16 cellular contexts compared by ENCODE assay signal in the genomic region with DNA sequence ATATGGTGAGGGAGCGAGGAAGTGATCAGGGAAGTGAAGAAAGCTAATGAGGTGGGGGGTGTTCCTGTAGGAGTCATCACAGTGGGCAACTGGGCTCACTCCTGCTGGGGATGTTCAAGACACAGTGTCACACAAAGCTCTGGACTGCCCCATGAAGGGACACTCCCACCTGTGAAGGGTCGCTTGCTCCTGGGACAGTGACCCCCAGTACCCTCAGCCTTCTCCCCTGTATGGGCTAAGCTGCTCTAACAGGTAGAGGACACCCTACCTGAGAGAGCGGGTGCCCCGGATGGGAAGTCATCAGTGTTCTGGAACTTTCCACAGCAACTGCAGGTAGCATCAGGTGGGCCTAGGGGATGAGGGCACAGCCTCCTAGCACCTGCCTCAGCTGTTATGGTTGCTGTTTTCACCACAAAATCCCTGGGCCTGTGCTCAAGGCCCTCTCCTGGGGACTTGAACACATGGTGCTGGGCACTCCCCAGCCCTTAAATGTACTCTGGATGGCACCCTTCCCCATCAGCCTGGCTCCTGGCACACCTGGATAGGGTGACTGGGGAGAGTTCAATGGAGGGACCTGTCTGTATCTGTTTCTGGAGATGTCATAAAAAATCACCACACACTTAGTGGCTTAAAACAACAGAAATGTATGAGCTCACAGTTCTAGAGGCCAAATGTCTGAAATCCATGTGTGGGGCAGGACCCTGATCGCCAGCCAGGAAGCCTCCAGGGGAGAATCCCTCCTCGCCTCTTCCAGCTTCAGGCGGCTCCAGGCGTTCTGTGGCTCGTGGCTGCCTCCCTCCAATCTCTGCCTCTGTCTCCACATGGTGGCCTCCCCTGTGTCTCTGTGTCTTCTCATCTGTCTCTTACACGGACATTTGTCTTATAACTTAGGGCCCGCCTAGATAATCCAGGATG.
A peak's percentile ranks its signal among the peaks of the same experiment; 100 is the strongest.
DNase-seq lines count a peak whose midpoint lies in the region; ATAC-seq, FAIRE-seq and TF ChIP-seq lines count a peak whose summit lies in the region.
"Had no signal": no experiment of that assay in that cellular context is flagged by ENCODE, and none has a peak within 500 bp of the region (broad histone marks: within the 10 kb centered on the region; RNA-seq: fewer than 3 reads in every experiment).

No MANE protein-coding gene starts in this region.

- peaks cover 5% of the 10 kb centered on the region; the same call in 1 of the 2 replicates for H3F3A ChIP-seq in GM23248 (ENCODE audit: insufficient read depth)

- 65 to 74% methylated on average over 11 of the region's 11 CpGs for whole genome bisulfite sequencing in GM23248 (ENCODE audit: low coverage in 1 of 2, low lambda C conversion rate in 2 of 2, missing lambda C conversion rate in 2 of 2), 2 experiments

- H3K36me3 Mint-ChIP-seq in T-helper 17 cell (ENCODE audit: low read depth), result no peaks in the 10 kb centered on the region
- H3K36me3 Mint-ChIP-seq in activated CD4-positive, alpha-beta T cell treated with anti-CD3 and anti-CD28 coated beads, Interleukin-2, amount 10 ng/mL, durations not matched to agents 24 days and 14 days (ENCODE audit: low read depth), result no peaks in the 10 kb centered on the region
- H3K36me3 Mint-ChIP-seq: activated naive CD4-positive, alpha-beta T cell treated with anti-CD3 and anti-CD28 coated beads, Interleukin-2, amount 10 ng/mL, durations not matched to agents 7 days and 5 days; type B pancreatic cell had no signal

- no peaks in the 10 kb centered on the region for H3K36me3 ChIP-seq in GM23248 (ENCODE audit: low read depth)
- no peaks in the 10 kb centered on the region for H3K36me3 ChIP-seq in right atrium auricular region
- H3K36me3 ChIP-seq in gastrocnemius medialis, result no peaks in the 10 kb centered on the region
- H3K36me3 ChIP-seq: ovary had no signal

- H3K9me3 Mint-ChIP-seq in activated CD4-positive, alpha-beta T cell treated with anti-CD3 and anti-CD28 coated beads, Interleukin-2, amount 10 ng/mL, durations not matched to agents 24 days and 14 days, result no peaks in the 10 kb centered on the region
- H3K9me3 Mint-ChIP-seq: activated naive CD4-positive, alpha-beta T cell treated with anti-CD3 and anti-CD28 coated beads, Interleukin-2, amount 10 ng/mL, durations not matched to agents 7 days and 5 days; central memory CD8-positive, alpha-beta T cell; type B pancreatic cell had no signal

- H3K4me1 Mint-ChIP-seq in T-helper 17 cell, result no peaks in the 10 kb centered on the region
- H3K4me1 Mint-ChIP-seq in activated CD4-positive, alpha-beta T cell treated with anti-CD3 and anti-CD28 coated beads, Interleukin-2, amount 10 ng/mL, durations not matched to agents 24 days and 14 days, result peaks cover 3% of the 10 kb centered on the region
- H3K4me1 Mint-ChIP-seq: activated naive CD4-positive, alpha-beta T cell treated with anti-CD3 and anti-CD28 coated beads, Interleukin-2, amount 10 ng/mL, durations not matched to agents 7 days and 5 days had no signal

- H3K9me2 ChIP-seq in GM23248 (ENCODE audit: insufficient read depth), result no peaks in the 10 kb centered on the region

- no peaks in the 10 kb centered on the region for H3K27me3 ChIP-seq in GM23248 (replicated peaks; ENCODE audit: insufficient read depth)
- H3K27me3 ChIP-seq in right atrium auricular region, result no peaks in the 10 kb centered on the region
- no peaks in the 10 kb centered on the region for H3K27me3 ChIP-seq in gastrocnemius medialis
- H3K27me3 ChIP-seq: ovary had no signal

- H2AFZ ChIP-seq in GM23248, result peak overlapping the region; percentile 12; the same call in 1 of the 2 replicates

- H3K4me3 ChIP-seq in GM23248 (no peak overlapping the region), astrocyte of the spinal cord (ENCODE audit: low read depth, low read length) (no peak overlapping the region), right atrium auricular region (no peak overlapping the region), gastrocnemius medialis (no peak overlapping the region)
- H3K4me3 ChIP-seq: ovary had no signal

- no peak overlapping the region for H3K27ac ChIP-seq in GM23248
- H3K27ac ChIP-seq in right atrium auricular region, result no peak overlapping the region
- peak overlapping the region in 1 of 4 donors; percentile 24 for H3K27ac ChIP-seq in gastrocnemius medialis
- H3K27ac ChIP-seq: epithelial cell of prostate, ovary had no signal

- no peak for TF ChIP-seq CTCF in astrocyte of the spinal cord (IDR thresholded peaks at IDR 0.05; ENCODE audit: low read depth, low read length)
- no peak for TF ChIP-seq CTCF in right atrium auricular region (IDR thresholded peaks at IDR 0.05)
- no peak for TF ChIP-seq CTCF in gastrocnemius medialis (IDR thresholded peaks at IDR 0.05 in 4 of 5, conservative IDR thresholded peaks at IDR 0.05 in 1 of 5)

- H3K4me2 ChIP-seq in GM23248 (ENCODE audit: unreplicated experiment), result no peak overlapping the region

- H3K9me3 ChIP-seq in GM23248 (ENCODE audit: low read depth) (no peaks in the 10 kb centered on the region), right atrium auricular region (no peaks in the 10 kb centered on the region), gastrocnemius medialis (no peaks in the 10 kb centered on the region), T-helper 17 cell (ENCODE audit: control insufficient read depth, low read length, poor library complexity, severe bottlenecking) (no peaks in the 10 kb centered on the region)
- H3K9me3 ChIP-seq: ovary had no signal

- no peaks in the 10 kb centered on the region for H4K20me1 ChIP-seq in GM23248 (ENCODE audit: insufficient read depth)

- intact Hi-C loops in gastrocnemius medialis (cut with DNase I; ENCODE audit: low total_unique reads), result loop anchor here (10.0 kb wide), 1 partner anchor 238 kb away; no protein-coding TSS in a partner anchor
- intact Hi-C loops in activated CD4-positive, alpha-beta T cell treated with anti-CD3 and anti-CD28 coated beads, Interleukin-2, amount 10 ng/mL, durations not matched to agents 24 days and 14 days (cut with micrococcal nuclease), result no loop called here

- H3K9ac ChIP-seq in GM23248, result no peak overlapping the region

- TF ChIP-seq POLR2A in gastrocnemius medialis (IDR thresholded peaks at IDR 0.05), result no peak

- H3K4me1 ChIP-seq in GM23248 (ENCODE audit: insufficient read depth), result peaks cover 22% of the 10 kb centered on the region
- H3K4me1 ChIP-seq in right atrium auricular region, result peaks cover 0 to 20% of the 10 kb centered on the region in 2 donors
- peaks cover 0 to 5% of the 10 kb centered on the region in 2 donors for H3K4me1 ChIP-seq in gastrocnemius medialis

- peaks cover 63% of the 10 kb centered on the region for H3K27me3 Mint-ChIP-seq in T-helper 17 cell
- peaks cover 13% of the 10 kb centered on the region for H3K27me3 Mint-ChIP-seq in activated CD4-positive, alpha-beta T cell treated with anti-CD3 and anti-CD28 coated beads, Interleukin-2, amount 10 ng/mL, durations not matched to agents 24 days and 14 days

- in situ Hi-C loops in GM23248 (cut with MboI) (no loop called here), astrocyte of the spinal cord (cut with HindIII; ENCODE audit: low sequenced_read_pairs) (no loop called here), gastrocnemius medialis (cut with MboI; ENCODE audit: low sequenced_read_pairs in 4 of 4) (no loop called here)

- ATAC-seq in gastrocnemius medialis, result peak; percentile 27 to 40
- no peak for ATAC-seq in T-helper 17 cell

- DNase-seq in GM23248 (peak; percentile 32), astrocyte of the spinal cord (ENCODE audit: low read depth, low spot score) (peak; percentile 65), right atrium auricular region (ENCODE audit: low spot score) (peak; percentile 62), gastrocnemius medialis (peak; percentile 35 to 60), T-helper 17 cell (no peak), RCC 7860 (ENCODE audit: low spot score) (no peak), glomerular visceral epithelial cell (ENCODE audit: extremely low spot score) (no peak)
- no peak for DNase-seq in activated CD4-positive, alpha-beta T cell treated with anti-CD3 and anti-CD28 coated beads, Interleukin-2, amount 10 ng/mL, durations not matched to agents 24 days and 14 days
- DNase-seq: activated naive CD4-positive, alpha-beta T cell treated with anti-CD3 and anti-CD28 coated beads, Interleukin-2, amount 10 ng/mL, durations not matched to agents 7 days and 5 days; mesendoderm; NCI-H2081 treated with DMSO at 0.1 percent for 48 hours; SHP77 treated with DMSO at 0.1 percent for 48 hours had no signal

- H3K27ac Mint-ChIP-seq in T-helper 17 cell, result no peak overlapping the region
- no peak overlapping the region for H3K27ac Mint-ChIP-seq in activated CD4-positive, alpha-beta T cell treated with anti-CD3 and anti-CD28 coated beads, Interleukin-2, amount 10 ng/mL, durations not matched to agents 24 days and 14 days
- H3K27ac Mint-ChIP-seq: activated naive CD4-positive, alpha-beta T cell treated with anti-CD3 and anti-CD28 coated beads, Interleukin-2, amount 10 ng/mL, durations not matched to agents 7 days and 5 days; type B pancreatic cell had no signal

- no peaks in the 10 kb centered on the region for H3K79me2 ChIP-seq in GM23248 (ENCODE audit: insufficient read depth)

- FAIRE-seq in RCC 7860 (lab: Jason Lieb, UNC), result no peak

- H3K4me3 Mint-ChIP-seq in T-helper 17 cell, result no peak overlapping the region
- H3K4me3 Mint-ChIP-seq in activated CD4-positive, alpha-beta T cell treated with anti-CD3 and anti-CD28 coated beads, Interleukin-2, amount 10 ng/mL, durations not matched to agents 24 days and 14 days, result no peak overlapping the region
- H3K4me3 Mint-ChIP-seq: activated naive CD4-positive, alpha-beta T cell treated with anti-CD3 and anti-CD28 coated beads, Interleukin-2, amount 10 ng/mL, durations not matched to agents 7 days and 5 days; central memory CD8-positive, alpha-beta T cell; type B pancreatic cell had no signal

Comparison
In these comparisons a context has a peak if more than half of its experiments do, and no peak if none do; other contexts are left out.
1. DNase-seq: peak in GM23248 (single experiment), astrocyte of the spinal cord (single experiment), right atrium auricular region (single experiment) and gastrocnemius medialis (2 of 2); none in T-helper 17 cell (0 of 3), RCC 7860 (single experiment), glomerular visceral epithelial cell (single experiment) and activated CD4-positive, alpha-beta T cell treated with anti-CD3 and anti-CD28 coated beads, Interleukin-2, amount 10 ng/mL, durations not matched to agents 24 days and 14 days (single experiment).